In the genomic region with DNA sequence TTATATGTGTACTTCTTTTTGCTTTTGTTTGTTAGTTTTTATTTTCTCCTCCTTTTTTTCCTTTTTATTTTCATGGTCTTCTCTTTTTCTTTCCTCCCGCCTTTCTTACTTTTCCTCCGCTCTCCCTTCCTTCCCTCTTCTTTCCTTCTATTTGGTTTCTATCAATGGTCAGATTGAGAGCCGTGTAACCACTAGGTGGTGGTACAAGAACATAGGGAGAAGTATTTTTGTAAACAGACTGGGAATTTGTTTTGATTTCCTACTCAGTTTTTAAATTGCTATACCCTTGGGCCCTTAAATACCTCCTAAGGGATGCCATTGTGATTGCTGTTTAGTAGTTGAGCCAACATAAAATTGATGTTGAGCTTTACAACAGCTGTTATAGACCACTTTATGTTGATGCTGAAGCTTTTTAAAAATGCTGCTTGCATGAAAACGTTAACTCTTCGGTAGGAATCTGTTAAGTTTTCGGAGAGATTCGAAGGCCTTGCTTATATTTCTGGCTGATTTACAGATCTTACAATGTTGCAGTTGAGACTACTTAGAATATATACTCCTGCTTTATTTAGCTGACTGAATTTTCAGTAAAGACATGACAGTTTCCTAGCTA, we compare ENCODE assay signal across 8 cellular contexts.
DNase-seq lines count a peak whose midpoint lies in the region; ATAC-seq and TF ChIP-seq lines count a peak whose summit lies in the region.

No MANE protein-coding gene starts in this region.

- DNase-seq in activated CD4-positive, alpha-beta T cell treated with anti-CD3 and anti-CD28 coated beads, Interleukin-2, amount 10 ng/mL, durations not matched to agents 7 days and 5 days = peak; percentile 45
- DNase-seq in activated CD4-positive, alpha-beta T cell treated with anti-CD3 and anti-CD28 coated beads, Interleukin-2, amount 50 U/mL, for 48 hours = no peak
- peak; percentile 74 for DNase-seq in RPMI7951 (ENCODE audit: low read depth)
- DNase-seq in colonic mucosa = peak; percentile 24
- DNase-seq in mucosa of descending colon = peak in 1 of 3 donors; percentile 58
- no peak for DNase-seq in thyroid gland

- peaks cover 3% of the 10 kb centered on the region for H3K9me3 Mint-ChIP-seq in activated CD4-positive, alpha-beta T cell treated with anti-CD3 and anti-CD28 coated beads, Interleukin-2, amount 10 ng/mL, durations not matched to agents 7 days and 5 days

- no peak for TF ChIP-seq POLR2A in thyroid gland (IDR thresholded peaks at IDR 0.05)

- WGBS in thyroid gland, 2 donors = 57 to 73% methylated on average over 7 of the region's 7 CpGs

- H3K27me3 ChIP-seq in colonic mucosa = no peaks in the 10 kb centered on the region
- H3K27me3 ChIP-seq in thyroid gland = no peaks in the 10 kb centered on the region

- H3K4me1 Mint-ChIP-seq in activated CD4-positive, alpha-beta T cell treated with anti-CD3 and anti-CD28 coated beads, Interleukin-2, amount 10 ng/mL, durations not matched to agents 7 days and 5 days = peaks cover 48% of the 10 kb centered on the region

- H3K4me1 ChIP-seq in colonic mucosa = no peaks in the 10 kb centered on the region
- H3K4me1 ChIP-seq in mucosa of descending colon (ENCODE audit: low read depth) = no peaks in the 10 kb centered on the region
- no peaks in the 10 kb centered on the region for H3K4me1 ChIP-seq in thyroid gland

- CTCF ChIA-PET in activated CD4-positive, alpha-beta T cell treated with anti-CD3 and anti-CD28 coated beads, Interleukin-2, amount 10 ng/mL, durations not matched to agents 7 days and 5 days (lab: Charles Lee) = interaction anchor here (0.6 to 2.7 kb wide), 16 partner anchors 9 to 611 kb away, joined by 3 to 15 read pairs (median 3); a partner anchor contains a TSS

- H3K9me3 ChIP-seq in KOPT-K1 (ENCODE audit: insufficient read depth, low read length, poor library complexity, severe bottlenecking) (no peaks in the 10 kb centered on the region), colonic mucosa (no peaks in the 10 kb centered on the region), mucosa of descending colon (no peaks in the 10 kb centered on the region), thyroid gland (no peaks in the 10 kb centered on the region)

- H3K9ac ChIP-seq in colonic mucosa (ENCODE audit: low read depth in 2 of 2, low read length in 2 of 2) = no peak overlapping the region

- peaks cover 17% of the 10 kb centered on the region for H3K36me3 Mint-ChIP-seq in activated CD4-positive, alpha-beta T cell treated with anti-CD3 and anti-CD28 coated beads, Interleukin-2, amount 10 ng/mL, durations not matched to agents 7 days and 5 days (ENCODE audit: low read depth)

- intact Hi-C loops in colonic mucosa (cut with DNase I) (loop anchor here (10.0 kb wide), 1 partner anchor 360 kb away; no protein-coding TSS in a partner anchor), mucosa of descending colon (cut with DNase I, micrococcal nuclease) (loop anchor here in 1 of 2 donors (10.0 kb wide), 1 partner anchor 360 kb away; no protein-coding TSS in a partner anchor), thyroid gland (cut with DNase I) (no loop called here)

- no peaks in the 10 kb centered on the region for H3K36me3 ChIP-seq in KOPT-K1 (ENCODE audit: insufficient read depth, low read length)
- no peaks in the 10 kb centered on the region for H3K36me3 ChIP-seq in colonic mucosa
- H3K36me3 ChIP-seq in mucosa of descending colon (ENCODE audit: low read depth) = no peaks in the 10 kb centered on the region
- no peaks in the 10 kb centered on the region for H3K36me3 ChIP-seq in thyroid gland

- no peak overlapping the region for H3K4me3 ChIP-seq in colonic mucosa
- H3K4me3 ChIP-seq in mucosa of descending colon = no peak overlapping the region
- H3K4me3 ChIP-seq in thyroid gland (replicated peaks in 1 of 3) = no peak overlapping the region

- H3K4me3 Mint-ChIP-seq in activated CD4-positive, alpha-beta T cell treated with anti-CD3 and anti-CD28 coated beads, Interleukin-2, amount 10 ng/mL, durations not matched to agents 7 days and 5 days = no peak overlapping the region

- POLR2A ChIA-PET in activated CD4-positive, alpha-beta T cell treated with anti-CD3 and anti-CD28 coated beads, Interleukin-2, amount 10 ng/mL, durations not matched to agents 7 days and 5 days (lab: Charles Lee) = interaction anchor here (0.5 to 1.1 kb wide), 3 partner anchors 27 to 353 kb away, joined by 3 to 5 read pairs (median 3); no protein-coding TSS in a partner anchor

- H3K27ac ChIP-seq in KOPT-K1 (ENCODE audit: low read depth, low read length, poor library complexity, severe bottlenecking) = peak overlapping the region; percentile 63
- H3K27ac ChIP-seq in colonic mucosa = no peak overlapping the region
- no peak overlapping the region for H3K27ac ChIP-seq in thyroid gland

- no peak overlapping the region for H3K27ac Mint-ChIP-seq in activated CD4-positive, alpha-beta T cell treated with anti-CD3 and anti-CD28 coated beads, Interleukin-2, amount 10 ng/mL, durations not matched to agents 7 days and 5 days

- peaks cover 3% of the 10 kb centered on the region for H3K27me3 Mint-ChIP-seq in activated CD4-positive, alpha-beta T cell treated with anti-CD3 and anti-CD28 coated beads, Interleukin-2, amount 10 ng/mL, durations not matched to agents 7 days and 5 days

- ATAC-seq in mucosa of descending colon (peak; percentile 40), HG02938 (IDR thresholded peaks at IDR 0.05; ENCODE audit: unreplicated experiment) (no peak)

- TF ChIP-seq CTCF in colonic mucosa (IDR thresholded peaks at IDR 0.05) = peak; percentile 42
- TF ChIP-seq CTCF in mucosa of descending colon (IDR thresholded peaks at IDR 0.05) = no peak
- peak in 3 of 6 experiments; percentile 17 to 43 (median 20) for TF ChIP-seq CTCF in thyroid gland (IDR thresholded peaks at IDR 0.05)

Comparison
In these comparisons a context has a peak if more than half of its experiments do, and no peak if none do; other contexts are left out.
1. DNase-seq: peak in activated CD4-positive, alpha-beta T cell treated with anti-CD3 and anti-CD28 coated beads, Interleukin-2, amount 10 ng/mL, durations not matched to agents 7 days and 5 days (single experiment), RPMI7951 (single experiment) and colonic mucosa (single experiment); none in activated CD4-positive, alpha-beta T cell treated with anti-CD3 and anti-CD28 coated beads, Interleukin-2, amount 50 U/mL, for 48 hours (0 of 2) and thyroid gland (0 of 2).